ENCODE assay signal across 1 cellular context in genomic region chr12:40224439-40225291, GRCh38.
A peak's percentile ranks its signal among the peaks of the same experiment; 100 is the strongest.
TF ChIP-seq lines count a peak whose summit lies in the region.

Gene LRRK2 (plus strand): TSS chr12:40224997. CDS start chr12:40225132, 135 bp downstream.

TF ChIP-seq in WTC11, 78 proteins besides CTCF, POLR2A, EP300 and RAD21 (continued from another document and continues in another):
- no peak for TF ChIP-seq ZNF425 (CRISPR knock-in tag; conservative IDR thresholded peaks at IDR 0.05)
- peak; percentile 86 for TF ChIP-seq ZNF423 (CRISPR knock-in tag; IDR thresholded peaks at IDR 0.05)
- TF ChIP-seq HMGA2 (CRISPR knock-in tag; IDR thresholded peaks at IDR 0.05): no peak
- no peak for TF ChIP-seq IRF2 (CRISPR knock-in tag; IDR thresholded peaks at IDR 0.05; ENCODE audit: borderline replicate concordance, low read depth)
- TF ChIP-seq SMAD3 (CRISPR knock-in tag; IDR thresholded peaks at IDR 0.05; ENCODE audit: borderline replicate concordance): no peak
- 0 out of 2 replicates have a peak, but pooled peaks have one; percentile 52 for TF ChIP-seq ETV6 (CRISPR knock-in tag; IDR thresholded peaks at IDR 0.05)
- no peak for TF ChIP-seq EMX1 (CRISPR knock-in tag; IDR thresholded peaks at IDR 0.05)
- no peak for TF ChIP-seq RELA (CRISPR knock-in tag; IDR thresholded peaks at IDR 0.05; ENCODE audit: borderline replicate concordance)
- TF ChIP-seq ARID4B (CRISPR knock-in tag; IDR thresholded peaks at IDR 0.05; ENCODE audit: borderline replicate concordance): peak; percentile 75; the same call in 1 of the 2 replicates
- TF ChIP-seq NR1H2 (CRISPR knock-in tag; IDR thresholded peaks at IDR 0.05): no peak
- TF ChIP-seq TP53 (CRISPR knock-in tag; IDR thresholded peaks at IDR 0.05): 0 out of 2 replicates have a peak, but pooled peaks have one; percentile 58
- no peak for TF ChIP-seq SMAD4 (CRISPR knock-in tag; IDR thresholded peaks at IDR 0.05)
- TF ChIP-seq ZNF232 (CRISPR knock-in tag; IDR thresholded peaks at IDR 0.05): peak; percentile 68; the same call in 1 of the 2 replicates
- no peak for TF ChIP-seq TCF7 (CRISPR knock-in tag; IDR thresholded peaks at IDR 0.05; ENCODE audit: low read depth)
- no peak for TF ChIP-seq SP1 (CRISPR knock-in tag; conservative IDR thresholded peaks at IDR 0.05)
- TF ChIP-seq ZNF138 (CRISPR knock-in tag; conservative IDR thresholded peaks at IDR 0.05): no peak
- no peak for TF ChIP-seq GRHL2 (CRISPR knock-in tag; IDR thresholded peaks at IDR 0.05; ENCODE audit: insufficient replicate concordance, severe bottlenecking)
- no peak for TF ChIP-seq E2F4 (CRISPR knock-in tag; IDR thresholded peaks at IDR 0.05; ENCODE audit: borderline replicate concordance, low read depth)
- no peak for TF ChIP-seq TEAD4 (CRISPR knock-in tag; IDR thresholded peaks at IDR 0.05)
- no peak for TF ChIP-seq ZNF121 (CRISPR knock-in tag; IDR thresholded peaks at IDR 0.05)
- no peak for TF ChIP-seq ZMAT4 (CRISPR knock-in tag; IDR thresholded peaks at IDR 0.05)
- no peak for TF ChIP-seq PRRX2 (CRISPR knock-in tag; IDR thresholded peaks at IDR 0.05)
- no peak for TF ChIP-seq CREM (CRISPR knock-in tag; IDR thresholded peaks at IDR 0.05)
- no peak for TF ChIP-seq HMGXB4 (CRISPR knock-in tag; IDR thresholded peaks at IDR 0.05)
- no peak for TF ChIP-seq NFE2L1 (CRISPR knock-in tag; IDR thresholded peaks at IDR 0.05)
- TF ChIP-seq CBFB (CRISPR knock-in tag; IDR thresholded peaks at IDR 0.05; ENCODE audit: low read depth): no peak
- TF ChIP-seq ZNF317 (CRISPR knock-in tag; IDR thresholded peaks at IDR 0.05; ENCODE audit: borderline replicate concordance, low read depth): no peak
- no peak for TF ChIP-seq USF2 (CRISPR knock-in tag; IDR thresholded peaks at IDR 0.05)
- no peak for TF ChIP-seq E2F1 (CRISPR knock-in tag; IDR thresholded peaks at IDR 0.05)
- no peak for TF ChIP-seq AFF4 (CRISPR knock-in tag; IDR thresholded peaks at IDR 0.05; ENCODE audit: borderline replicate concordance)
- TF ChIP-seq GTF2I (CRISPR knock-in tag; conservative IDR thresholded peaks at IDR 0.05): no peak
- no peak for TF ChIP-seq RORB (CRISPR knock-in tag; IDR thresholded peaks at IDR 0.05)
- no peak for TF ChIP-seq CREB1 (CRISPR knock-in tag; IDR thresholded peaks at IDR 0.05)
- peak; percentile 74; the same call in 1 of the 2 replicates for TF ChIP-seq TEAD1 (CRISPR knock-in tag; IDR thresholded peaks at IDR 0.05)
- TF ChIP-seq PRDM15 (CRISPR knock-in tag; IDR thresholded peaks at IDR 0.05): no peak
- TF ChIP-seq JAZF1 (CRISPR knock-in tag; IDR thresholded peaks at IDR 0.05): no peak
- no peak for TF ChIP-seq IRF1 (CRISPR knock-in tag; IDR thresholded peaks at IDR 0.05)
- no peak for TF ChIP-seq ERG (CRISPR knock-in tag; IDR thresholded peaks at IDR 0.05)
